In the genomic region with DNA sequence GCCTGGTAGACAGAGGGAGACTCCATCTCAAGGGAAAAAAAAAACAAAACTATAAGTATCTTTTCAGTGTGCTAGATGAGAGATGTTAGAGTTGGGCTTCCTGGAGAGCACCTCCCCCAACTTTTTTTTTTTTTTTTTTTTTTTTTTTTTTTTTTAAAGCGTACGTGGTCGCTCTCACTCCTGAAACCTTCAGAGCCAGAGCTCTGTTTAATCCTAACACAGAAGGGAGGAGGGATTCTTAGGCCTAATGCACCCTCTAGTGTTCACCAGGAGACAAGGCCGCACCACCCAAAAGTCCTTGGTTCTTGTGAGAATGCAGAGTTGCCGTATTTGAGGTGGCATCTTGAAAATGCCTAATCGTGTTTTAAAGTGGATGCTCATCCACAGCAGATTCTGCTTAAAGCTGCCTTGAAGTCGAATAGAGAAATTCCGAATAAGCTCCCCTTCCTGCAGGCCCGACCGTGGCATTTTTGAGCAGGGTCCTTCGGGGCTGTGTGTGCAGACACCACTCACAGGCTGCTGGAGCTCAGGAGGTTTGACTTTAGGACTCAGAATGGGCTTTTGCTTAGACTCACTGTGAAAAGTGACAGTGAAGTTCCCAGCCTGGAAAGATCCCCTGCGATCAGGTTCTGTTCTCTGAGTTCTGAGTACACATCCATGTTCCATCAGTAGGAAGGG, we compare ENCODE assay signal across 8 cellular contexts.
DNase-seq lines count a peak whose midpoint lies in the region; ATAC-seq and TF ChIP-seq lines count a peak whose summit lies in the region.

No MANE protein-coding gene starts in this region.

- 29% methylated on average over 10 of the region's 12 CpGs for WGBS in right lobe of liver (ENCODE audit: insufficient coverage, low coverage, low lambda C conversion rate, missing lambda C conversion rate)

- H3K4me1 ChIP-seq in HAP-1 (no peaks in the 10 kb centered on the region), right lobe of liver (peaks cover 0 to 4% (median 0%) of the 10 kb centered on the region in 4 donors)

- H3K36me3 ChIP-seq in HAP-1 (replicated peaks), result no peaks in the 10 kb centered on the region; the same call in 1 of the 2 replicates
- H3K36me3 ChIP-seq in right lobe of liver, result no peaks in the 10 kb centered on the region

- H3K4me3 ChIP-seq in HAP-1 (no peak overlapping the region), right lobe of liver (no peak overlapping the region)

- H3K27me3 ChIP-seq in HAP-1 (ENCODE audit: low read depth), result no peaks in the 10 kb centered on the region
- H3K27me3 ChIP-seq in right lobe of liver, result no peaks in the 10 kb centered on the region

- peak; percentile 57 to 84 (median 78) for TF ChIP-seq CTCF in right lobe of liver (IDR thresholded peaks at IDR 0.05)

- peak; percentile 35 for DNase-seq in DMS53 treated with DMSO at 0.1 percent for 48 hours (lab: John Stamatoyannopoulos, UW; ENCODE audit: unreplicated experiment)
- DNase-seq in HAP-1 (ENCODE audit: low spot score in 2 of 2), result peak; percentile 64 to 72
- peak; percentile 33 for DNase-seq in NCI-H2107 (lab: John Stamatoyannopoulos, UW)
- DNase-seq in UCSD-AML1 (lab: John Stamatoyannopoulos, UW; ENCODE audit: unreplicated experiment), result peak; percentile 27
- peak; percentile 88 for DNase-seq in dermis blood vessel endothelial cell
- DNase-seq in right lobe of liver, result peak in 1 of 3 donors; percentile 65
- DNase-seq in stimulated activated CD8-positive, alpha-beta memory T cell treated with anti-CD3 and anti-CD28 coated beads, Interleukin-12 subunit alpha, Interleukin-12 subunit beta, amount 100 ng/mL, for 24 hours (ENCODE audit: extremely low read depth), result peak; percentile 11
- DNase-seq in mesenteric fat pad (ENCODE audit: low spot score), result no peak

- ATAC-seq in right lobe of liver, result peak; percentile 92 to 98 (median 94)

- no peaks in the 10 kb centered on the region for H3K9me3 ChIP-seq in HAP-1
- no peaks in the 10 kb centered on the region for H3K9me3 ChIP-seq in right lobe of liver

- in situ Hi-C loops in HAP-1 (cut with MboI; ENCODE audit: low sequenced_read_pairs), result loop anchor here (5.0 to 10.0 kb wide), 2 partner anchors 144 to 612 kb away; no protein-coding TSS in a partner anchor

- no peak overlapping the region for H3K27ac ChIP-seq in right lobe of liver

- intact Hi-C loops in right lobe of liver (cut with DNase I), result loop anchor here (5.0 to 10.0 kb wide), 3 partner anchors 142 to 602 kb away; no protein-coding TSS in a partner anchor

- TF ChIP-seq POLR2A in right lobe of liver (IDR thresholded peaks at IDR 0.05), result no peak
